Comparison of ENCODE assay signal across 10 cellular contexts in genomic region chr18:9653390-9653789, GRCh38. TPM values are rescaled to one million over a fixed set of nuclear protein-coding genes. Genes with fewer than 3 reads are reported as not detected.
DNase-seq lines count a peak whose midpoint lies in the region; ATAC-seq, FAIRE-seq and TF ChIP-seq lines count a peak whose summit lies in the region.
"Had no signal": no experiment of that assay in that cellular context is flagged by ENCODE, and none has a peak within 500 bp of the region (broad histone marks: within the 10 kb centered on the region; RNA-seq: fewer than 3 reads in every experiment).

No MANE protein-coding gene starts in this region.

- H3K27me3 ChIP-seq in IMR-90 (ENCODE audit: control insufficient read depth, insufficient read depth, low read length) (no peaks in the 10 kb centered on the region), adrenal gland (no peaks in the 10 kb centered on the region)

- no peak overlapping the region for H2BK20ac ChIP-seq in IMR-90 (ENCODE audit: low read depth, low read length)

- intact Hi-C loops in IMR-90 (cut with micrococcal nuclease) (no loop called here), adrenal gland (cut with DNase I) (no loop called here)

- no peak overlapping the region for H3K18ac ChIP-seq in IMR-90 (ENCODE audit: low read depth, low read length)

- no peaks in the 10 kb centered on the region for H4K20me1 ChIP-seq in IMR-90 (ENCODE audit: insufficient read depth, low read length)

- no peaks in the 10 kb centered on the region for H3K9me3 ChIP-seq in IMR-90 (ENCODE audit: control insufficient read depth, insufficient read depth, low read length)
- H3K9me3 ChIP-seq in adrenal gland (replicated peaks in 1 of 3) = no peaks in the 10 kb centered on the region

- no peak for ATAC-seq in IMR-90 (ENCODE audit: low read depth)
- ATAC-seq in HG03565 (IDR thresholded peaks at IDR 0.05; ENCODE audit: unreplicated experiment) = no peak
- ATAC-seq in GM18907 (IDR thresholded peaks at IDR 0.05; ENCODE audit: unreplicated experiment) = no peak

- peaks cover 8% of the 10 kb centered on the region for H3K9me1 ChIP-seq in IMR-90 (ENCODE audit: insufficient read depth, low read length)

- no peak overlapping the region for H2AK9ac ChIP-seq in IMR-90 (replicated peaks; ENCODE audit: low read depth, low read length, poor library complexity)

- CTCF ChIA-PET in IMR-90 (lab: Yijun Ruan, JAX) = no interaction called here

- no peak for FAIRE-seq in frontal cortex (lab: Jason Lieb, UNC)

- no peak overlapping the region for H3K56ac ChIP-seq in IMR-90 (ENCODE audit: extremely low read depth, insufficient read depth, low read length)

- H3K79me1 ChIP-seq in IMR-90 (ENCODE audit: low read depth in 1 of 2, low read length in 2 of 2) = no peaks in the 10 kb centered on the region

- POLR2A ChIA-PET in IMR-90 (lab: Charles Lee; ENCODE audit: unreplicated experiment) = no interaction called here

- H4K91ac ChIP-seq in IMR-90 (ENCODE audit: insufficient read depth, low read depth, low read length) = no peak overlapping the region; the same call in 1 of the 2 replicates

- DNase-seq in IMR-90 = no peak
- peak; percentile 20 to 78 (median 46) for DNase-seq in adrenal gland
- DNase-seq in frontal cortex (ENCODE audit: low spot score in 2 of 2) = peak; percentile 21 to 44
- DNase-seq in putamen (ENCODE audit: low spot score) = peak; percentile 88
- DNase-seq in iPS-NIHi11 (ENCODE audit: low spot score) = no peak
- no peak for DNase-seq in NOMO-1 treated with dmso at 0.1 percent for 144 hours (lab: John Stamatoyannopoulos, UW; ENCODE audit: unreplicated experiment)
- DNase-seq: NCI-H226, T1000 had no signal

- in situ Hi-C loops in IMR-90 (cut with MboI; ENCODE audit: low sequenced_read_pairs) = no loop called here

- no peak overlapping the region for H2BK5ac ChIP-seq in IMR-90 (ENCODE audit: low read depth, low read length, poor library complexity, severe bottlenecking)

- H3K4me3 ChIP-seq in IMR-90 (ENCODE audit: insufficient read depth, low read depth, low read length) (no peak overlapping the region), adrenal gland (no peak overlapping the region)

- no peak overlapping the region for H2BK120ac ChIP-seq in IMR-90 (ENCODE audit: low read depth, low read length)

- peak overlapping the region; percentile 7; the same call in 1 of the 2 replicates for H2AK5ac ChIP-seq in IMR-90 (ENCODE audit: low read depth, low read length)

- H3K27ac ChIP-seq in IMR-90 (ENCODE audit: insufficient read depth, low read length) (no peak overlapping the region), adrenal gland (no peak overlapping the region)

- no peak overlapping the region for H3K14ac ChIP-seq in IMR-90 (replicated peaks; ENCODE audit: low read depth, low read length)

- no peak for TF ChIP-seq POLR2A in IMR-90 (IDR thresholded peaks at IDR 0.05; ENCODE audit: low read depth, low read length)
- no peak for TF ChIP-seq POLR2A in adrenal gland (IDR thresholded peaks at IDR 0.05)

- no peak overlapping the region for H3K9ac ChIP-seq in IMR-90 (ENCODE audit: low read depth, low read length)

- 100% methylated on average over 1 of the region's 5 CpGs; no CpG with 5 or more reads in 1 of the 2 experiments for WGBS in IMR-90 (ENCODE audit: extremely low coverage in 2 of 2, insufficient read length in 1 of 2), 2 experiments
- WGBS in adrenal gland, 4 donors = 51 to 61% (median 56%) methylated on average over 5 of the region's 5 CpGs

- no peak overlapping the region for H3K4me2 ChIP-seq in IMR-90 (ENCODE audit: low read depth, low read length)

- H3K23ac ChIP-seq in IMR-90 (ENCODE audit: low read depth, low read length) = no peak overlapping the region

- H2BK15ac ChIP-seq in IMR-90 (ENCODE audit: low read depth, low read length) = peak overlapping the region; percentile 15; the same call in 1 of the 3 replicates

- H2AFZ ChIP-seq in IMR-90 (replicated peaks; ENCODE audit: low read length, poor library complexity) = no peak overlapping the region

- peaks cover 8% of the 10 kb centered on the region for H3K4me1 ChIP-seq in IMR-90 (ENCODE audit: control insufficient read depth, insufficient read depth, low read length)
- no peaks in the 10 kb centered on the region for H3K4me1 ChIP-seq in adrenal gland (replicated peaks in 1 of 2)

- dilution Hi-C loops in IMR-90 (cut with HindIII; ENCODE audit: low sequenced_read_pairs, unreplicated experiment) = no loop called here

- H3K4ac ChIP-seq in IMR-90 (ENCODE audit: low read depth, low read length) = peak overlapping the region; percentile 38

- no peak for TF ChIP-seq RAD21 in IMR-90 (IDR thresholded peaks at IDR 0.05; ENCODE audit: low read length)

- H3K36me3 ChIP-seq in IMR-90 (ENCODE audit: control insufficient read depth, insufficient read depth, low read length) (no peaks in the 10 kb centered on the region), adrenal gland (replicated peaks in 1 of 2) (no peaks in the 10 kb centered on the region)

- no peak overlapping the region for H4K5ac ChIP-seq in IMR-90 (ENCODE audit: low read depth, low read length)

- H4K8ac ChIP-seq in IMR-90 (ENCODE audit: low read depth in 2 of 2, low read length in 2 of 2) = no peak overlapping the region

- TF ChIP-seq CTCF in IMR-90 (conservative IDR thresholded peaks at IDR 0.05; ENCODE audit: low read depth, low read length) = no peak
- no peak for TF ChIP-seq CTCF in adrenal gland (IDR thresholded peaks at IDR 0.05)

- no TSS peak for BruUV-seq in IMR-90 (replicated peaks; lab: Mats Ljungman, UMichigan)

TF ChIP-seq in IMR-90, 13 proteins besides CTCF, POLR2A, EP300 and RAD21:
- no peak for TF ChIP-seq NFE2L2 (IDR thresholded peaks at IDR 0.05; ENCODE audit: low read depth, low read length)
- no peak for TF ChIP-seq SMC3 (IDR thresholded peaks at IDR 0.05; ENCODE audit: low read depth, low read length)
- TF ChIP-seq ELK1 (IDR thresholded peaks at IDR 0.05; ENCODE audit: borderline replicate concordance, low read depth, low read length) = no peak
- no peak for TF ChIP-seq CEBPB (IDR thresholded peaks at IDR 0.05; ENCODE audit: low read depth, low read length)
- TF ChIP-seq MXI1 (IDR thresholded peaks at IDR 0.05; ENCODE audit: borderline replicate concordance, low read depth, low read length) = no peak
- TF ChIP-seq MAFK (IDR thresholded peaks at IDR 0.05; ENCODE audit: low read depth, low read length) = no peak
- no peak for TF ChIP-seq USF2 (IDR thresholded peaks at IDR 0.05; ENCODE audit: low read depth, low read length)
- no peak for TF ChIP-seq RFX5 (IDR thresholded peaks at IDR 0.05; ENCODE audit: low read depth, low read length)
- TF ChIP-seq BHLHE40 (IDR thresholded peaks at IDR 0.05; ENCODE audit: low read depth, low read length) = no peak
- no peak for TF ChIP-seq FOS (IDR thresholded peaks at IDR 0.05; ENCODE audit: low read depth, low read length)
- no peak for TF ChIP-seq RCOR1 (IDR thresholded peaks at IDR 0.05; ENCODE audit: insufficient replicate concordance, low read length)
- no peak for TF ChIP-seq CHD1 (IDR thresholded peaks at IDR 0.05; ENCODE audit: low read depth, low read length)
- no peak for TF ChIP-seq MAZ (IDR thresholded peaks at IDR 0.05; ENCODE audit: borderline replicate concordance, low read depth, low read length)

RNA-seq across cellular contexts. Expression of gene PPP4R1, which starts 39.0 kb away (rescaled TPM):
- total RNA-seq in IMR-90 (2012; rRNA removed) (123 and 131 TPM in 2 replicates), adrenal gland (100 to 1,000 TPM in 1 of 8 donors, 10 to 100 TPM in 7; 22.8 to 104 (median 66.2) TPM), frontal cortex (152 TPM)
- polyA plus RNA-seq in IMR-90 (2012; rRNA removed) (70.9 and 80.6 TPM in 2 replicates), adrenal gland (10 to 100 TPM; 25.7 to 56.4 (median 36.1) TPM)
- polyA plus RNA-seq in IMR-90 (2012; cell fraction: cytosol; rRNA removed) = 40.7 and 121 TPM in 2 replicates
- polyA plus RNA-seq in IMR-90 (2012; cell fraction: nucleus; rRNA removed; ENCODE audit: low replicate concordance) = 131 and 135 TPM in 2 replicates

RNA-seq across cellular contexts. Expression of gene RAB31, which starts 54.7 kb away (rescaled TPM):
- 26.9 and 28.9 TPM in 2 replicates for total RNA-seq in IMR-90 (2012; rRNA removed)
- 12.3 and 13.8 TPM in 2 replicates for polyA plus RNA-seq in IMR-90 (2012; rRNA removed)
- polyA plus RNA-seq in IMR-90 (2012; cell fraction: cytosol; rRNA removed) = 5.7 and 7.0 TPM in 2 replicates
- polyA plus RNA-seq in IMR-90 (2012; cell fraction: nucleus; rRNA removed; ENCODE audit: low replicate concordance) = 13.4 and 18.7 TPM in 2 replicates
- 100 to 1,000 TPM; 102 to 365 (median 161) TPM for total RNA-seq in adrenal gland
- polyA plus RNA-seq in adrenal gland = 100 to 1,000 TPM in 1 of 3 donors, 10 to 100 TPM in 2; 46.6 to 130 (median 57.0) TPM
- 37.5 TPM for total RNA-seq in frontal cortex

Comparison
In these comparisons a context has a peak if more than half of its experiments do, and no peak if none do; other contexts are left out.
1. DNase-seq: peak in adrenal gland (7 of 7), frontal cortex (2 of 2) and putamen (single experiment); none in IMR-90 (single experiment), iPS-NIHi11 (single experiment) and NOMO-1 treated with dmso at 0.1 percent for 144 hours (single experiment).